Comparison of ENCODE assay signal across 17 cellular contexts in genomic region chr7:3149231-3149960, GRCh38.
"Had no signal": no experiment of that assay in that cellular context is flagged by ENCODE, and none has a peak within 500 bp of the region (broad histone marks: within the 10 kb centered on the region; RNA-seq: fewer than 3 reads in every experiment).

No MANE protein-coding gene starts in this region.

- H3K27ac Mint-ChIP-seq: activated CD4-positive, alpha-beta memory T cell treated with anti-CD3 and anti-CD28 coated beads, Interleukin-2, amount 10 ng/mL, durations not matched to agents 7 days and 5 days; activated naive CD4-positive, alpha-beta T cell treated with anti-CD3 and anti-CD28 coated beads for 36 hours; stimulated activated naive CD8-positive, alpha-beta T cell treated with anti-CD3 and anti-CD28 coated beads, Interleukin-15, Interleukin-2, amounts not matched to agents 100 ng/mL and 50 ng/mL, for 24 hours had no signal

- H3K4me3 Mint-ChIP-seq: activated CD4-positive, alpha-beta memory T cell treated with anti-CD3 and anti-CD28 coated beads, Interleukin-2, amount 10 ng/mL, durations not matched to agents 7 days and 5 days; activated naive CD4-positive, alpha-beta T cell treated with anti-CD3 and anti-CD28 coated beads for 36 hours; naive thymus-derived CD8-positive, alpha-beta T cell; stimulated activated naive CD8-positive, alpha-beta T cell treated with anti-CD3 and anti-CD28 coated beads, Interleukin-15, Interleukin-2, amounts not matched to agents 100 ng/mL and 50 ng/mL, for 24 hours had no signal

- H3K36me3 ChIP-seq: gastrocnemius medialis, right lobe of liver, upper lobe of left lung had no signal

- H3K4me1 ChIP-seq: gastrocnemius medialis, psoas muscle, right lobe of liver, upper lobe of left lung had no signal

- DNase-seq: activated CD4-positive, alpha-beta memory T cell treated with anti-CD3 and anti-CD28 coated beads, Interleukin-2, amount 10 ng/mL, durations not matched to agents 7 days and 5 days; activated CD4-positive, alpha-beta T cell treated with anti-CD3 and anti-CD28 coated beads for 1 hour; activated CD8-positive, alpha-beta memory T cell treated with anti-CD3 and anti-CD28 coated beads, Interleukin-2, amount 50 U/mL, for 48 hours; activated naive CD4-positive, alpha-beta T cell treated with anti-CD3 and anti-CD28 coated beads for 36 hours; amniotic stem cell; body of pancreas; central memory CD4-positive, alpha-beta T cell; effector CD4-positive, alpha-beta T cell; gastrocnemius medialis; naive thymus-derived CD8-positive, alpha-beta T cell; psoas muscle; stimulated activated CD4-positive, alpha-beta T cell treated with anti-CD3 and anti-CD28 coated beads, Interleukin-12 subunit alpha, Interleukin-12 subunit beta, amount 100 ng/mL, for 4 hours; upper lobe of left lung had no signal

- ATAC-seq: body of pancreas, gastrocnemius medialis, psoas muscle, right lobe of liver had no signal

- H3K9me3 Mint-ChIP-seq: activated CD4-positive, alpha-beta memory T cell treated with anti-CD3 and anti-CD28 coated beads, Interleukin-2, amount 10 ng/mL, durations not matched to agents 7 days and 5 days; activated naive CD4-positive, alpha-beta T cell treated with anti-CD3 and anti-CD28 coated beads for 36 hours; naive thymus-derived CD8-positive, alpha-beta T cell; stimulated activated naive CD8-positive, alpha-beta T cell treated with anti-CD3 and anti-CD28 coated beads, Interleukin-15, Interleukin-2, amounts not matched to agents 100 ng/mL and 50 ng/mL, for 24 hours had no signal

- H3K9me3 ChIP-seq: body of pancreas, gastrocnemius medialis, psoas muscle, right lobe of liver, upper lobe of left lung had no signal

- H3K27me3 ChIP-seq: body of pancreas, gastrocnemius medialis, right lobe of liver, upper lobe of left lung had no signal

- H3K36me3 Mint-ChIP-seq: naive thymus-derived CD8-positive, alpha-beta T cell had no signal

- H3K27ac ChIP-seq: body of pancreas, coronary artery, epithelial cell of prostate, gastrocnemius medialis, psoas muscle, right lobe of liver, upper lobe of left lung had no signal

- H3K27me3 Mint-ChIP-seq: activated CD4-positive, alpha-beta memory T cell treated with anti-CD3 and anti-CD28 coated beads, Interleukin-2, amount 10 ng/mL, durations not matched to agents 7 days and 5 days; stimulated activated naive CD8-positive, alpha-beta T cell treated with anti-CD3 and anti-CD28 coated beads, Interleukin-15, Interleukin-2, amounts not matched to agents 100 ng/mL and 50 ng/mL, for 24 hours had no signal

- H3K4me3 ChIP-seq: body of pancreas, coronary artery, gastrocnemius medialis, psoas muscle, right lobe of liver, upper lobe of left lung had no signal
